Comparison of ENCODE assay signal across 8 cellular contexts in the genomic region with DNA sequence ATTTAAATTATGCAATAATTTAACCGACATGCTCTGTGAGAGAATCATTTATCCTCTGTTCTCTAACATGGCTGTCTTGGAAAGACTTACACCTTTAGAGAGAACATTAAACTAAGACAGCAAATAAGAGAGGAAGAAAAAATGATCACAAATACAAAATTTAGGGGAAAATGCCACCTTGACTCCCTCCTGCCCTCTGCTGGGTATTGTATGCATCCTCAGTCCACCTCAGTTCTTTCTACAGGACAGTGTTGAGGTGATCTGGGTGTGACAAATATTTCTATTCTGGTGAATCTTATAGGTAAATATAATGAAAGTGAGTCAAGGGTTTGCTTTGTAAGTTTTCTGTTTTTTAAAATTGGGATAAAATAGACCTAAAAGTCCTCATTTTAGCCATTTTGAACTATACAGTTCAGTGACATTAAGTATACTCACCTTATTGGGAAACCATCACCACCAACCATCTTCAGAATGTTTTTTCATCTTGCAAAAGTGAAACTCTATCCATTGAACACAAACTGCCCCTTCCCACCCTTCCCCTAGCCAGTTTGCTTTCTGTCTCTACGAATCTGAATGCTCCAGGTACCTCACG.
DNase-seq lines count a peak whose midpoint lies in the region; ATAC-seq and FAIRE-seq lines count a peak whose summit lies in the region.

No MANE protein-coding gene starts in this region.

- no peaks in the 10 kb centered on the region for H3K9me3 Mint-ChIP-seq in immature natural killer cell

- FAIRE-seq in urothelium cell line (lab: Jason Lieb, UNC): no peak

- H3K4me1 Mint-ChIP-seq in immature natural killer cell: no peaks in the 10 kb centered on the region

- no peak overlapping the region for H3K27ac Mint-ChIP-seq in immature natural killer cell

- DNase-seq in GDM1 (lab: John Stamatoyannopoulos, UW): peak; percentile 15
- peak; percentile 16 for DNase-seq in activated CD4-positive, alpha-beta T cell treated with anti-CD3 and anti-CD28 coated beads, Interleukin-2, amount 50 U/mL, for 1 hour
- DNase-seq in immature natural killer cell: peak; percentile 16 to 30 (median 21)
- DNase-seq in urothelium cell line (ENCODE audit: low spot score): peak; percentile 32
- no peak for DNase-seq in activated CD8-positive, alpha-beta memory T cell treated with anti-CD3 and anti-CD28 coated beads for 24 hours
- no peak for DNase-seq in NCI-H510A (lab: John Stamatoyannopoulos, UW)

- H3K4me3 Mint-ChIP-seq in immature natural killer cell: no peak overlapping the region

- peaks cover 2 to 5% (median 5%) of the 10 kb centered on the region in 3 donors for H3K27me3 Mint-ChIP-seq in immature natural killer cell (ENCODE audit: low read depth in 3 of 3)

- peaks cover 0 to 3% (median 0%) of the 10 kb centered on the region in 3 donors for H3K36me3 Mint-ChIP-seq in immature natural killer cell

- ATAC-seq in HG03175 (IDR thresholded peaks at IDR 0.05; ENCODE audit: unreplicated experiment) (peak; percentile 60), HG02852 (IDR thresholded peaks at IDR 0.05; ENCODE audit: unreplicated experiment) (no peak)

Comparison
In these comparisons a context has a peak if more than half of its experiments do, and no peak if none do; other contexts are left out.
1. DNase-seq: peak in GDM1 (single experiment), activated CD4-positive, alpha-beta T cell treated with anti-CD3 and anti-CD28 coated beads, Interleukin-2, amount 50 U/mL, for 1 hour (single experiment), immature natural killer cell (3 of 3) and urothelium cell line (single experiment); none in activated CD8-positive, alpha-beta memory T cell treated with anti-CD3 and anti-CD28 coated beads for 24 hours (single experiment) and NCI-H510A (single experiment).